Comparison of ENCODE assay signal across 1 cellular context in genomic region chr2:190270298-190270697, GRCh38.
TF ChIP-seq lines count a peak whose summit lies in the region.

No MANE protein-coding gene starts in this region.

TF ChIP-seq in HepG2, 621 proteins besides CTCF, POLR2A, EP300 and RAD21 (continued from another document and continues in another):
- peak; percentile 73; the same call in 1 of the 2 replicates for TF ChIP-seq RERE (CRISPR knock-in tag; IDR thresholded peaks at IDR 0.05; ENCODE audit: low read depth)
- TF ChIP-seq MIER3 (CRISPR knock-in tag; IDR thresholded peaks at IDR 0.05; ENCODE audit: borderline replicate concordance): peak; percentile 78; the same call in 1 of the 2 replicates
- TF ChIP-seq MAFK (conservative IDR thresholded peaks at IDR 0.05 in 1 of 2, IDR thresholded peaks at IDR 0.05 in 1 of 2; ENCODE audit: low read length in 2 of 2): peak in 1 of 2 experiments; percentile 8; a peak in 1 of 4 replicates
- peak; percentile 95 for TF ChIP-seq FOXA1 (IDR thresholded peaks at IDR 0.05)
- peak; percentile 58 for TF ChIP-seq FOXA1 (CRISPR knock-in tag; IDR thresholded peaks at IDR 0.05)
- TF ChIP-seq HMG20A (CRISPR knock-in tag; IDR thresholded peaks at IDR 0.05; ENCODE audit: borderline replicate concordance): peak; percentile 74; the same call in 1 of the 2 replicates
- TF ChIP-seq ARID3A (IDR thresholded peaks at IDR 0.05; ENCODE audit: low read depth, low read length): peak; percentile 88
- peak; percentile 24; the same call in 1 of the 2 replicates for TF ChIP-seq RXRB (CRISPR knock-in tag; IDR thresholded peaks at IDR 0.05; ENCODE audit: borderline replicate concordance)
- TF ChIP-seq FOXP4 (CRISPR knock-in tag; IDR thresholded peaks at IDR 0.05): peak; percentile 33; the same call in 1 of the 2 replicates
- 0 out of 2 replicates have a peak, but pooled peaks have one; percentile 13 for TF ChIP-seq NR2F6 (IDR thresholded peaks at IDR 0.05)
- no peak for TF ChIP-seq NR2F6 (CRISPR knock-in tag; IDR thresholded peaks at IDR 0.05)
- TF ChIP-seq FOXP1 (IDR thresholded peaks at IDR 0.05): peak; percentile 94
- peak; percentile 93 for TF ChIP-seq FOXP1 (CRISPR knock-in tag; IDR thresholded peaks at IDR 0.05)
- peak; percentile 61 for TF ChIP-seq SKI (IDR thresholded peaks at IDR 0.05; ENCODE audit: partially characterized antibody)
- TF ChIP-seq ZNF430 (CRISPR knock-in tag; IDR thresholded peaks at IDR 0.05): no peak
- TF ChIP-seq NR2F1 (CRISPR knock-in tag; IDR thresholded peaks at IDR 0.05): 0 out of 4 replicates have a peak, but pooled peaks of 1 of the 2 experiments have one; percentile 16
- TF ChIP-seq STAG1 (CRISPR knock-in tag; IDR thresholded peaks at IDR 0.05): no peak
- 0 out of 2 replicates have a peak, but pooled peaks have one; percentile 11 for TF ChIP-seq CREM (IDR thresholded peaks at IDR 0.05)
- TF ChIP-seq CREM (CRISPR knock-in tag; IDR thresholded peaks at IDR 0.05): no peak
- TF ChIP-seq ADNP (CRISPR knock-in tag; IDR thresholded peaks at IDR 0.05): no peak
- TF ChIP-seq SOX6 (IDR thresholded peaks at IDR 0.05): no peak
- peak; percentile 72; the same call in 1 of the 2 replicates for TF ChIP-seq SOX6 (CRISPR knock-in tag; IDR thresholded peaks at IDR 0.05)
- TF ChIP-seq NCOA2 (CRISPR knock-in tag; IDR thresholded peaks at IDR 0.05): 0 out of 2 replicates have a peak, but pooled peaks have one; percentile 28
- peak; percentile 91 for TF ChIP-seq TBX3 (IDR thresholded peaks at IDR 0.05; ENCODE audit: borderline replicate concordance)
- TF ChIP-seq FOXK2 (IDR thresholded peaks at IDR 0.05): peak; percentile 53; the same call in 1 of the 2 replicates
- TF ChIP-seq SOX5 (CRISPR knock-in tag; IDR thresholded peaks at IDR 0.05; ENCODE audit: borderline replicate concordance): peak; percentile 88
- peak; percentile 65; the same call in 1 of the 2 replicates for TF ChIP-seq FOXK1 (CRISPR knock-in tag; IDR thresholded peaks at IDR 0.05; ENCODE audit: borderline replicate concordance, low read depth)
- no peak for TF ChIP-seq EHMT2 (IDR thresholded peaks at IDR 0.05; ENCODE audit: borderline replicate concordance, low read depth, low read length)
- TF ChIP-seq TCF7 (IDR thresholded peaks at IDR 0.05; ENCODE audit: low read depth): 0 out of 2 replicates have a peak, but pooled peaks have one; percentile 24
- TF ChIP-seq RXRA (CRISPR knock-in tag; IDR thresholded peaks at IDR 0.05): no peak
- peak; percentile 66 for TF ChIP-seq RARA (CRISPR knock-in tag; IDR thresholded peaks at IDR 0.05)
- no peak for TF ChIP-seq SOX13 (IDR thresholded peaks at IDR 0.05)
- TF ChIP-seq SOX13 (CRISPR knock-in tag; conservative IDR thresholded peaks at IDR 0.05 in 1 of 2, IDR thresholded peaks at IDR 0.05 in 1 of 2): peak in 1 of 2 experiments; percentile 85; a peak in 2 of 4 replicates
- peak; percentile 54 for TF ChIP-seq SAP130 (CRISPR knock-in tag; IDR thresholded peaks at IDR 0.05; ENCODE audit: low read depth)
- 0 out of 2 replicates have a peak, but pooled peaks have one; percentile 51 for TF ChIP-seq DNMT3B (CRISPR knock-in tag; conservative IDR thresholded peaks at IDR 0.05)
- 0 out of 2 replicates have a peak, but pooled peaks have one; percentile 28 for TF ChIP-seq TCF7L2 (IDR thresholded peaks at IDR 0.05; ENCODE audit: low read depth, low read length)
- no peak for TF ChIP-seq ETS1 (CRISPR knock-in tag; IDR thresholded peaks at IDR 0.05)
- TF ChIP-seq GATAD2A (CRISPR knock-in tag; IDR thresholded peaks at IDR 0.05): peak; percentile 70
- peak; percentile 83 for TF ChIP-seq FOXA3 (CRISPR knock-in tag; IDR thresholded peaks at IDR 0.05)
- 0 out of 4 replicates have a peak, but pooled peaks of 1 of the 2 experiments have one; percentile 32 for TF ChIP-seq ATF4 (CRISPR knock-in tag; IDR thresholded peaks at IDR 0.05)
- peak; percentile 34; the same call in 1 of the 2 replicates for TF ChIP-seq HOMEZ (CRISPR knock-in tag; IDR thresholded peaks at IDR 0.05; ENCODE audit: low read depth)
- no peak for TF ChIP-seq ZNF318 (CRISPR knock-in tag; IDR thresholded peaks at IDR 0.05)
